Comparison of ENCODE assay signal across 15 cellular contexts in the genomic region with DNA sequence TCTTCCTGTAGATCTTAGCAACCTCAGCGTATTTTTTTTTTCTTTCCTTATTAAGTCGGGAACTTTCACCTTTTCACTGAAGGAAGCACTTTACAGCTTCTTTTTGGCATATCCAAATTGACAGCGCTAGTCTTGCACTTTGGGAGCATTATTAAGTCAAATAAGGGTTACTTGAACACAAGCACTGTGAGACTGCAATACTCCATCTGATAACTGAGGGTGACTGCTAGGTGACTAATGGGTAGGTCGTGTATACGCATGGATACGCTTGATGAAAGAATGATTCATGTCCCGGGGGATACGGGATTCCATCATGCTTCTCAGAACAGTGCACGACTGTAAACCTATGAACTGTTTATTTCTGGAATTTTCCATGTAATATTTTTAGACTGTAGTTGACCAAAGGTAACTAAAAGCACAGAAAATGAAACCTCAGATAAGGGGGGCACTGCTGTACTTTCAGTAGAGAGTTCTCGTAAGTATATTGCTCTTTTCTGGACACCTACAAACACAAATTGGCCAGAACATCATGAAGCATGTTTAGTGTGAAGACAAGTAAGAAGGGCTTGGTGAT.
DNase-seq lines count a peak whose midpoint lies in the region; TF ChIP-seq lines count a peak whose summit lies in the region.
"Had no signal": no experiment of that assay in that cellular context is flagged by ENCODE, and none has a peak within 500 bp of the region (broad histone marks: within the 10 kb centered on the region; RNA-seq: fewer than 3 reads in every experiment).

No MANE protein-coding gene starts in this region.

- intact Hi-C loops in colonic mucosa (cut with DNase I), result no loop called here

- TF ChIP-seq CTCF in AG04449 (IDR thresholded peaks at IDR 0.05; ENCODE audit: insufficient read depth, low read length, missing control alignments) (no peak), astrocyte of the spinal cord (IDR thresholded peaks at IDR 0.05; ENCODE audit: low read depth, low read length) (no peak), colonic mucosa (IDR thresholded peaks at IDR 0.05) (no peak)

- no peaks in the 10 kb centered on the region for H3K4me1 ChIP-seq in colonic mucosa
- H3K4me1 ChIP-seq: heart right ventricle had no signal

- peak; percentile 71 for DNase-seq in AG04449 (ENCODE audit: low read depth, low spot score)
- peak; percentile 93 for DNase-seq in HS-5 (ENCODE audit: low read depth)
- DNase-seq in astrocyte of the spinal cord (ENCODE audit: low read depth, low spot score), result peak; percentile 84
- peak; percentile 95 for DNase-seq in iris pigment epithelial cell (ENCODE audit: low read depth)
- no peak for DNase-seq in NCI-H1694 (lab: John Stamatoyannopoulos, UW)
- no peak for DNase-seq in DMS114 treated with DMSO at 0.1 percent for 48 hours (lab: John Stamatoyannopoulos, UW; ENCODE audit: unreplicated experiment)
- DNase-seq in ureter (ENCODE audit: low spot score), result no peak
- no peak for DNase-seq in colonic mucosa
- DNase-seq: activated CD8-positive, alpha-beta memory T cell treated with anti-CD3 and anti-CD28 coated beads for 24 hours; amygdala; heart right ventricle; NCI-H510A; T-helper 17 cell had no signal

- in situ Hi-C loops in astrocyte of the spinal cord (cut with HindIII; ENCODE audit: low sequenced_read_pairs), result no loop called here

- H3K27ac ChIP-seq in colonic mucosa, result no peak overlapping the region
- H3K27ac ChIP-seq: heart right ventricle, skin epidermis had no signal

- H3K27me3 ChIP-seq in colonic mucosa, result no peaks in the 10 kb centered on the region
- H3K27me3 ChIP-seq: heart right ventricle had no signal

- no peaks in the 10 kb centered on the region for H3K9me3 ChIP-seq in colonic mucosa
- H3K9me3 ChIP-seq: heart right ventricle had no signal

- POLR2A ChIA-PET in AG04449 (lab: Yijun Ruan, JAX), result no interaction called here

- H3K36me3 ChIP-seq in colonic mucosa, result no peaks in the 10 kb centered on the region
- H3K36me3 ChIP-seq: heart right ventricle had no signal

- no peak overlapping the region for H3K9ac ChIP-seq in colonic mucosa (ENCODE audit: low read depth in 2 of 2, low read length in 2 of 2)

- no peak overlapping the region for H3K4me3 ChIP-seq in AG04449 (ENCODE audit: low read depth, low read length)
- no peak overlapping the region for H3K4me3 ChIP-seq in astrocyte of the spinal cord (ENCODE audit: low read depth, low read length)
- H3K4me3 ChIP-seq in colonic mucosa, result no peak overlapping the region
- H3K4me3 ChIP-seq: GM12878, heart right ventricle, skin epidermis had no signal

- CTCF ChIA-PET in AG04449 (lab: Yijun Ruan, JAX), result interaction anchor here (1.1 to 1.6 kb wide), 3 partner anchors 12 to 136 kb away, joined by 3 to 7 read pairs (median 3); no protein-coding TSS in a partner anchor

Comparison
In these comparisons a context has a peak if more than half of its experiments do, and no peak if none do; other contexts are left out.
1. DNase-seq: peak in AG04449 (single experiment), HS-5 (single experiment), astrocyte of the spinal cord (single experiment) and iris pigment epithelial cell (single experiment); none in NCI-H1694 (single experiment), DMS114 treated with DMSO at 0.1 percent for 48 hours (single experiment), ureter (single experiment) and colonic mucosa (single experiment).